8 cellular contexts compared by ENCODE assay signal in genomic region chr2:200648518-200649320, GRCh38.
DNase-seq lines count a peak whose midpoint lies in the region; ATAC-seq, FAIRE-seq and TF ChIP-seq lines count a peak whose summit lies in the region.
"Not testable (repeated sequence)": the region's sequence is repeated elsewhere in the genome, so short reads cannot be mapped to it uniquely, and the experiment has no call there.

No MANE protein-coding gene starts in this region.

- H3K27ac ChIP-seq in HUES48 (ENCODE audit: low read depth, low read length) (peak overlapping the region; percentile 90), PC-9 (peak overlapping the region; percentile 82), subcutaneous abdominal adipose tissue (ENCODE audit: low read depth, low read length) (peak overlapping the region; percentile 40)
- not testable (repeated sequence) for H3K27ac ChIP-seq in K562 (ENCODE audit: extremely low read depth, low read depth, low read length); keratinocyte (ENCODE audit: control insufficient read depth, insufficient read depth, low read length)

- ATAC-seq in K562: not testable (repeated sequence)

- POLR2A ChIA-PET in Caco-2 (lab: Charles Lee); K562 (lab: Yijun Ruan, JAX): not testable (repeated sequence)
- POLR2A ChIA-PET in PC-9 (lab: Charles Lee; ENCODE audit: unreplicated experiment): interaction anchor here (0.6 kb wide), 2 partner anchors 48 to 54 kb away, joined by 4 to 13 read pairs; no protein-coding TSS in a partner anchor

- not testable (repeated sequence) for H3K9me2 ChIP-seq in PC-9 (ENCODE audit: insufficient read depth)

- H3K27me3 Mint-ChIP-seq in Caco-2 (ENCODE audit: insufficient read depth, unreplicated experiment); neural crest cell (ENCODE audit: low read depth): not testable (repeated sequence)

- not testable (repeated sequence) for BruUV-seq in Caco-2 (replicated peaks; lab: Mats Ljungman, UMichigan); PC-9 (replicated peaks; lab: Mats Ljungman, UMichigan); K562 (replicated peaks; lab: Mats Ljungman, UMichigan)

- not testable (repeated sequence) for H3K4me1 Mint-ChIP-seq in Caco-2 (ENCODE audit: low read depth, unreplicated experiment); neural crest cell

- intact Hi-C loops in Caco-2 (cut with micrococcal nuclease; ENCODE audit: unreplicated experiment); PC-9 (cut with micrococcal nuclease; ENCODE audit: unreplicated experiment); K562 (cut with micrococcal nuclease): not testable (repeated sequence)

- TF ChIP-seq EP300 in K562 (IDR thresholded peaks at IDR 0.05; ENCODE audit: low read length): not testable (repeated sequence)

- not testable (repeated sequence) for H3K9ac ChIP-seq in HUES48 (ENCODE audit: low read depth, low read length); K562 (ENCODE audit: insufficient read depth in 1 of 2, low read depth in 2 of 2, low read length in 2 of 2); keratinocyte (ENCODE audit: control insufficient read depth, extremely low read depth, insufficient read depth, low read length); subcutaneous abdominal adipose tissue (ENCODE audit: low read length in 5 of 5)

- not testable (repeated sequence) for H3K27me3 ChIP-seq in Caco-2 (replicated peaks; ENCODE audit: control insufficient read depth, insufficient read depth, low read length); HUES48 (ENCODE audit: control insufficient read depth, insufficient read depth, low read length); PC-9 (ENCODE audit: insufficient read depth, low read depth); K562 (ENCODE audit: control insufficient read depth in 2 of 2, insufficient read depth in 2 of 2, low read length in 2 of 2); keratinocyte (ENCODE audit: control insufficient read depth, extremely low read depth, insufficient read depth, low read length); subcutaneous abdominal adipose tissue (ENCODE audit: control insufficient read depth in 5 of 5, insufficient read depth in 4 of 5, low read length in 5 of 5)

- peaks cover 13% of the 10 kb centered on the region for H3K9me3 Mint-ChIP-seq in Caco-2 (ENCODE audit: unreplicated experiment)
- peaks cover 16% of the 10 kb centered on the region for H3K9me3 Mint-ChIP-seq in neural crest cell

- DNase-seq in Caco-2 (peak; percentile 26 to 83), PC-9 (peak in 1 of 2 experiments; percentile 27), epithelial cell of esophagus (ENCODE audit: low read depth) (peak; percentile 36)
- not testable (repeated sequence) for DNase-seq in K562 (ENCODE audit: extremely low read depth in 1 of 4, low spot score in 3 of 4); keratinocyte (ENCODE audit: low read depth, low spot score); neural crest cell (ENCODE audit: low read depth, low spot score)

- not testable (repeated sequence) for H3K4me3 ChIP-seq in Caco-2 (ENCODE audit: low read depth, low read length); HUES48 (ENCODE audit: low read depth, low read length); PC-9; K562; epithelial cell of esophagus (ENCODE audit: low read length); keratinocyte (ENCODE audit: control insufficient read depth in 2 of 3, extremely low read depth in 1 of 3, insufficient read depth in 2 of 3, low read depth in 1 of 3, low read length in 3 of 3)
- peak overlapping the region in 1 of 5 donors; percentile 37 for H3K4me3 ChIP-seq in subcutaneous abdominal adipose tissue (ENCODE audit: low read depth in 1 of 5, low read length in 5 of 5)

- not testable (repeated sequence) for TF ChIP-seq RAD21 in K562 (CRISPR knock-in tag; conservative IDR thresholded peaks at IDR 0.05 in 1 of 2, IDR thresholded peaks at IDR 0.05 in 1 of 2)

- peaks cover 10% of the 10 kb centered on the region for H3K4me1 ChIP-seq in Caco-2
- H3K4me1 ChIP-seq in HUES48 (ENCODE audit: control insufficient read depth, insufficient read depth, low read length); K562 (replicated peaks in 1 of 2; ENCODE audit: control insufficient read depth in 2 of 2, insufficient read depth in 2 of 2, low read length in 2 of 2); keratinocyte (ENCODE audit: control insufficient read depth, extremely low read depth, insufficient read depth, low read length): not testable (repeated sequence)
- peaks cover 27% of the 10 kb centered on the region for H3K4me1 ChIP-seq in PC-9 (replicated peaks; ENCODE audit: insufficient read depth)
- H3K4me1 ChIP-seq in subcutaneous abdominal adipose tissue (ENCODE audit: control insufficient read depth in 5 of 5, insufficient read depth in 5 of 5, low read length in 5 of 5): peaks cover 0 to 26% (median 18%) of the 10 kb centered on the region in 5 donors

- dilution Hi-C loops in keratinocyte (cut with MboI; ENCODE audit: extremely low pct_ligation_motif_present, low sequenced_read_pairs): not testable (repeated sequence)

- not testable (repeated sequence) for H3K36me3 Mint-ChIP-seq in Caco-2 (ENCODE audit: insufficient read depth, unreplicated experiment); neural crest cell (ENCODE audit: low read depth)

- FAIRE-seq in K562 (lab: Jason Lieb, UNC); keratinocyte (lab: Jason Lieb, UNC): not testable (repeated sequence)

- not testable (repeated sequence) for H3K9me3 ChIP-seq in Caco-2; HUES48 (ENCODE audit: control insufficient read depth, insufficient read depth, low read length); PC-9 (ENCODE audit: insufficient read depth, low read depth); K562 (replicated peaks; ENCODE audit: control insufficient read depth, insufficient read depth, low read depth, low read length); keratinocyte (ENCODE audit: control insufficient read depth, low read depth, low read length); subcutaneous abdominal adipose tissue (ENCODE audit: control insufficient read depth in 5 of 5, low read length in 5 of 5)

- H2AFZ ChIP-seq in PC-9: peak overlapping the region; percentile 79
- H2AFZ ChIP-seq in K562 (ENCODE audit: low read depth, low read length): peak overlapping the region; percentile 69
- H2AFZ ChIP-seq in keratinocyte (ENCODE audit: control insufficient read depth, low read length): peak overlapping the region; percentile 69

- H4K20me1 ChIP-seq in PC-9 (ENCODE audit: insufficient read depth); K562 (replicated peaks; ENCODE audit: control insufficient read depth, insufficient read depth, low read length); keratinocyte (ENCODE audit: control insufficient read depth, extremely low read depth, insufficient read depth, low read length): not testable (repeated sequence)

- WGBS in K562 (ENCODE audit: insufficient coverage, low coverage, missing lambda C conversion rate): 47% methylated on average over 3 of the region's 3 CpGs

- H3K79me2 ChIP-seq in PC-9 (ENCODE audit: low read depth); K562 (ENCODE audit: control insufficient read depth, insufficient read depth, low read length); keratinocyte (ENCODE audit: control insufficient read depth, insufficient read depth, low read length): not testable (repeated sequence)

- not testable (repeated sequence) for H3K9me1 ChIP-seq in K562 (ENCODE audit: control insufficient read depth, insufficient read depth, low read length); keratinocyte (ENCODE audit: control insufficient read depth, extremely low read depth, insufficient read depth, low read length)

- H3F3A ChIP-seq in PC-9 (ENCODE audit: insufficient read depth, low read depth): not testable (repeated sequence)

- in situ Hi-C loops in K562 (cut with MboI): not testable (repeated sequence)

- CTCF ChIA-PET in Caco-2 (lab: Charles Lee) (interaction anchor here (0.6 kb wide), 1 partner anchor 23 kb away, joined by 6 read pairs; no protein-coding TSS in a partner anchor), PC-9 (lab: Charles Lee) (interaction anchor here (0.5 kb wide), 1 partner anchor 16 kb away, joined by 4 read pairs; no protein-coding TSS in a partner anchor)
- CTCF ChIA-PET in K562 (lab: Yijun Ruan, JAX; ENCODE audit: low intra/inter-chr PET ratio): not testable (repeated sequence)

- not testable (repeated sequence) for H3K4me3 Mint-ChIP-seq in Caco-2 (ENCODE audit: unreplicated experiment); neural crest cell

- peak overlapping the region; percentile 54 for H3K4me2 ChIP-seq in PC-9
- not testable (repeated sequence) for H3K4me2 ChIP-seq in K562 (ENCODE audit: insufficient read depth, low read length); keratinocyte (ENCODE audit: control insufficient read depth, extremely low read depth, insufficient read depth, low read depth, low read length)

- not testable (repeated sequence) for TF ChIP-seq CTCF in Caco-2 (IDR thresholded peaks at IDR 0.05; ENCODE audit: insufficient read depth in 1 of 2, low read depth in 1 of 2, low read length in 1 of 2, severe bottlenecking in 1 of 2, unreplicated experiment in 1 of 2); PC-9 (conservative IDR thresholded peaks at IDR 0.05); K562 (IDR thresholded peaks at IDR 0.05 in 2 of 3, conservative IDR thresholded peaks at IDR 0.05 in 1 of 3; ENCODE audit: insufficient read depth in 2 of 3, low read depth in 1 of 3, low read length in 3 of 3); epithelial cell of esophagus (IDR thresholded peaks at IDR 0.05; ENCODE audit: insufficient read depth, low read depth, low read length, missing control alignments); keratinocyte (optimal IDR thresholded peaks at IDR 0.05 in 1 of 3, IDR thresholded peaks at IDR 0.05 in 1 of 3, conservative IDR thresholded peaks at IDR 0.05 in 1 of 3; ENCODE audit: extremely low read depth in 1 of 3, insufficient read depth in 2 of 3, low read length in 3 of 3); neural crest cell (conservative IDR thresholded peaks at IDR 0.05)

- TF ChIP-seq POLR2A in K562 (conservative IDR thresholded peaks at IDR 0.05): not testable (repeated sequence)

- H3K27ac Mint-ChIP-seq in Caco-2 (ENCODE audit: unreplicated experiment) (peak overlapping the region; percentile 58), neural crest cell (ENCODE audit: unreplicated experiment) (peak overlapping the region; percentile 31)

- not testable (repeated sequence) for H3K36me3 ChIP-seq in Caco-2 (ENCODE audit: control insufficient read depth, insufficient read depth, low read length); HUES48 (ENCODE audit: control insufficient read depth, insufficient read depth, low read length); PC-9 (ENCODE audit: low read depth); K562 (ENCODE audit: control insufficient read depth, insufficient read depth, low read length); keratinocyte (ENCODE audit: control insufficient read depth in 2 of 2, extremely low read depth in 1 of 2, insufficient read depth in 2 of 2, low read length in 2 of 2)
- peaks cover 0 to 23% (median 15%) of the 10 kb centered on the region in 5 donors for H3K36me3 ChIP-seq in subcutaneous abdominal adipose tissue (ENCODE audit: control insufficient read depth in 5 of 5, insufficient read depth in 5 of 5, low read length in 5 of 5)
